ENCODE assay signal across 11 cellular contexts in genomic region chr2:120729410-120730052, GRCh38. TPM values are rescaled to one million over a fixed set of nuclear protein-coding genes. Genes with fewer than 3 reads are reported as not detected.
DNase-seq lines count a peak whose midpoint lies in the region; ATAC-seq and TF ChIP-seq lines count a peak whose summit lies in the region.
"Had no signal": no experiment of that assay in that cellular context is flagged by ENCODE, and none has a peak within 500 bp of the region (broad histone marks: within the 10 kb centered on the region; RNA-seq: fewer than 3 reads in every experiment).

No MANE protein-coding gene starts in this region.

- intact Hi-C loops in activated CD4-positive, alpha-beta T cell treated with anti-CD3 and anti-CD28 coated beads, Interleukin-2, amount 10 ng/mL, durations not matched to agents 24 days and 14 days (cut with micrococcal nuclease): no loop called here

- no peak for TF ChIP-seq CTCF in foreskin fibroblast (IDR thresholded peaks at IDR 0.05; ENCODE audit: low read depth, low read length)

- no peak overlapping the region for H3K4me3 ChIP-seq in foreskin fibroblast (ENCODE audit: low read depth in 1 of 2, low read length in 2 of 2)

- H3K4me3 Mint-ChIP-seq in activated CD4-positive, alpha-beta T cell treated with anti-CD3 and anti-CD28 coated beads, Interleukin-2, amount 10 ng/mL, durations not matched to agents 24 days and 14 days: no peak overlapping the region

- peaks cover 25% of the 10 kb centered on the region for H3K27me3 Mint-ChIP-seq in activated CD4-positive, alpha-beta T cell treated with anti-CD3 and anti-CD28 coated beads, Interleukin-2, amount 10 ng/mL, durations not matched to agents 24 days and 14 days

- ATAC-seq in HG02678 (IDR thresholded peaks at IDR 0.05; ENCODE audit: unreplicated experiment): no peak
- ATAC-seq in GM18511 (IDR thresholded peaks at IDR 0.05; ENCODE audit: unreplicated experiment): no peak
- ATAC-seq: activated CD4-positive, CD25-positive, alpha-beta regulatory T cell treated with anti-CD3 and anti-CD28 coated beads, Interleukin-2, amount 50 U/mL, for 24 hours had no signal

- no peaks in the 10 kb centered on the region for H3K9me3 Mint-ChIP-seq in activated CD4-positive, alpha-beta T cell treated with anti-CD3 and anti-CD28 coated beads, Interleukin-2, amount 10 ng/mL, durations not matched to agents 24 days and 14 days

- no peaks in the 10 kb centered on the region for H3K36me3 Mint-ChIP-seq in activated CD4-positive, alpha-beta T cell treated with anti-CD3 and anti-CD28 coated beads, Interleukin-2, amount 10 ng/mL, durations not matched to agents 24 days and 14 days (ENCODE audit: low read depth)

- peak; percentile 13 for DNase-seq in activated effector memory CD4-positive, alpha-beta T cell treated with anti-CD3 and anti-CD28 coated beads, Interleukin-2, amount 50 U/mL, for 16 hours
- DNase-seq in activated effector memory CD4-positive, alpha-beta T cell treated with Interleukin-2 at 50 U/mL for 16 hours: no peak
- DNase-seq in SW480 (ENCODE audit: low spot score): peak; percentile 86
- DNase-seq in foreskin fibroblast: peak; percentile 82 to 90
- DNase-seq in stromal cell of bone marrow (ENCODE audit: low read depth): peak; percentile 65
- no peak for DNase-seq in activated CD4-positive, alpha-beta T cell treated with anti-CD3 and anti-CD28 coated beads, Interleukin-2, amount 10 ng/mL, durations not matched to agents 24 days and 14 days
- DNase-seq: NK-92 treated with Interleukin-12 subunit alpha and Interleukin-12 subunit beta, amount 100 ng/mL, for 24 hours had no signal

- H3K4me1 Mint-ChIP-seq in activated CD4-positive, alpha-beta T cell treated with anti-CD3 and anti-CD28 coated beads, Interleukin-2, amount 10 ng/mL, durations not matched to agents 24 days and 14 days: peaks cover 11% of the 10 kb centered on the region

- no peak overlapping the region for H3K27ac Mint-ChIP-seq in activated CD4-positive, alpha-beta T cell treated with anti-CD3 and anti-CD28 coated beads, Interleukin-2, amount 10 ng/mL, durations not matched to agents 24 days and 14 days

RNA-seq across cellular contexts. Expression of gene GLI2, which starts 6.1 kb away (rescaled TPM):
- 0.09 and 0.14 TPM in 2 replicates for total RNA-seq in activated CD4-positive, alpha-beta T cell treated with anti-CD3 and anti-CD28 coated beads, Interleukin-2, amount 10 ng/mL, durations not matched to agents 24 days and 14 days
- total RNA-seq: pulmonary artery endothelial cell had no signal

Comparison
In these comparisons a context has a peak if more than half of its experiments do, and no peak if none do; other contexts are left out.
1. DNase-seq: peak in activated effector memory CD4-positive, alpha-beta T cell treated with anti-CD3 and anti-CD28 coated beads, Interleukin-2, amount 50 U/mL, for 16 hours (single experiment), SW480 (single experiment), foreskin fibroblast (2 of 2) and stromal cell of bone marrow (single experiment); none in activated effector memory CD4-positive, alpha-beta T cell treated with Interleukin-2 at 50 U/mL for 16 hours (single experiment) and activated CD4-positive, alpha-beta T cell treated with anti-CD3 and anti-CD28 coated beads, Interleukin-2, amount 10 ng/mL, durations not matched to agents 24 days and 14 days (single experiment).